15 cellular contexts compared by ENCODE assay signal in the genomic region with DNA sequence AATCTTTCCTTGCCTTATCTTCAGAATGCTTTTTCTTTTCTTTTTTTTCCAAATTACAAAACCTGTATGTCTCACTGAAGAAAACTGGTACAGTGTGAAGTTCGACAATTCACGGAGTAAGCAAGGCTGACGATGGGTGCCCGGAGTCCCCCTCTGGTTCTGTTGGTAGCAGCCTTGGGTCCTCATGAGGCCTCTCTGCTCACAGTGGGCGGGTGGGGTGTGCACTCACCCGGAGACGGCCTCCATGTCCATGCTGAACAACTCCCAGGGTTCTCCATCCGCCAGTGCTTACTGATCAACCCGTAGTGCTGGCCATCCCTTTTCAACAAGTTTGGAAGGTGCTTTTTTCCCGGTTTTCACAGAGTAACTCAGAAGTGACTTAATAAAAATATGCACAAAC.
"Had no signal": no experiment of that assay in that cellular context is flagged by ENCODE, and none has a peak within 500 bp of the region (broad histone marks: within the 10 kb centered on the region; RNA-seq: fewer than 3 reads in every experiment).

No MANE protein-coding gene starts in this region.

- DNase-seq: activated B cell treated with CpG ODN at 0.5 μM for 24 hours; activated CD4-positive, alpha-beta T cell treated with anti-CD3 and anti-CD28 coated beads for 4 hours; activated CD8-positive, alpha-beta T cell treated with anti-CD3 and anti-CD28 coated beads for 36 hours; activated naive CD4-positive, alpha-beta T cell treated with anti-CD3 and anti-CD28 coated beads for 36 hours; activated T-cell treated with anti-CD3 and anti-CD28 coated beads, Interleukin-2, amount 50 U/mL, for 24 hours; caudate nucleus; endodermal cell; foreskin keratinocyte; hippocampal formation; left cardiac atrium; retina; stimulated activated naive CD4-positive, alpha-beta T cell had no signal

- H3K27me3 Mint-ChIP-seq: activated B cell treated with CpG ODN at 0.5 μM for 24 hours had no signal

- H3K27me3 ChIP-seq: foreskin keratinocyte had no signal

- H3K4me3 Mint-ChIP-seq: activated B cell treated with CpG ODN at 0.5 μM for 24 hours; activated CD8-positive, alpha-beta T cell treated with anti-CD3 and anti-CD28 coated beads for 36 hours; activated naive CD4-positive, alpha-beta T cell treated with anti-CD3 and anti-CD28 coated beads for 36 hours; activated T-cell treated with anti-CD3 and anti-CD28 coated beads, Interleukin-2, amount 50 U/mL, for 24 hours; brain; endodermal cell; natural killer cell treated with Interleukin-12 subunit alpha and Interleukin-12 subunit beta and Interleukin-15 and Interleukin-18, amount 100 ng/mL, for 72 hours had no signal

- H3K9me3 Mint-ChIP-seq: activated B cell treated with CpG ODN at 0.5 μM for 24 hours; activated CD8-positive, alpha-beta T cell treated with anti-CD3 and anti-CD28 coated beads for 36 hours; activated naive CD4-positive, alpha-beta T cell treated with anti-CD3 and anti-CD28 coated beads for 36 hours; activated T-cell treated with anti-CD3 and anti-CD28 coated beads, Interleukin-2, amount 50 U/mL, for 24 hours; brain; endodermal cell; natural killer cell treated with Interleukin-12 subunit alpha and Interleukin-12 subunit beta and Interleukin-15 and Interleukin-18, amount 100 ng/mL, for 72 hours had no signal

- H3K36me3 Mint-ChIP-seq: brain; natural killer cell treated with Interleukin-12 subunit alpha and Interleukin-12 subunit beta and Interleukin-15 and Interleukin-18, amount 100 ng/mL, for 72 hours had no signal

- H3K27ac Mint-ChIP-seq: activated CD8-positive, alpha-beta T cell treated with anti-CD3 and anti-CD28 coated beads for 36 hours; activated naive CD4-positive, alpha-beta T cell treated with anti-CD3 and anti-CD28 coated beads for 36 hours; activated T-cell treated with anti-CD3 and anti-CD28 coated beads, Interleukin-2, amount 50 U/mL, for 24 hours; brain; endodermal cell; natural killer cell treated with Interleukin-12 subunit alpha and Interleukin-12 subunit beta and Interleukin-15 and Interleukin-18, amount 100 ng/mL, for 72 hours had no signal

- H3K4me1 ChIP-seq: foreskin keratinocyte had no signal

- H3K27ac ChIP-seq: epithelial cell of prostate, foreskin keratinocyte had no signal

- ATAC-seq: activated CD8-positive, alpha-beta T cell treated with anti-CD3 and anti-CD28 coated beads for 36 hours; foreskin keratinocyte; left cardiac atrium; natural killer cell treated with Interleukin-12 subunit alpha and Interleukin-12 subunit beta and Interleukin-15 and Interleukin-18, amount 100 ng/mL, for 72 hours had no signal

- H3K4me1 Mint-ChIP-seq: endodermal cell had no signal
